Comparison of ENCODE assay signal across 8 cellular contexts in genomic region chr17:38605852-38606645, GRCh38. TPM values are rescaled to one million over a fixed set of nuclear protein-coding genes. Genes with fewer than 3 reads are reported as not detected.
DNase-seq lines count a peak whose midpoint lies in the region; ATAC-seq lines count a peak whose summit lies in the region.

TSS of gene SRCIN1 (minus strand) at chr17:38605952. CDS start at chr17:38605705, 247 bp downstream.

- H3K4me3 Mint-ChIP-seq in stimulated activated memory B cell treated with anti-CD40 and anti-IgM and Interleukin-4, amounts not matched to agents 10 μg/mL and 1 μg/mL and 100 μg/mL, for 72 hours: peak within 1 kb of the TSS; percentile 78

- H3K9me3 Mint-ChIP-seq in stimulated activated memory B cell treated with anti-CD40 and anti-IgM and Interleukin-4, amounts not matched to agents 10 μg/mL and 1 μg/mL and 100 μg/mL, for 72 hours: no peaks in the 10 kb centered on the region

- peaks cover 17% of the 10 kb centered on the region for H3K4me1 Mint-ChIP-seq in stimulated activated memory B cell treated with anti-CD40 and anti-IgM and Interleukin-4, amounts not matched to agents 10 μg/mL and 1 μg/mL and 100 μg/mL, for 72 hours

- H3K36me3 Mint-ChIP-seq in stimulated activated memory B cell treated with anti-CD40 and anti-IgM and Interleukin-4, amounts not matched to agents 10 μg/mL and 1 μg/mL and 100 μg/mL, for 72 hours: no peaks in the 10 kb centered on the region

- no peak within 1 kb of the TSS for H3K27ac Mint-ChIP-seq in stimulated activated memory B cell treated with anti-CD40 and anti-IgM and Interleukin-4, amounts not matched to agents 10 μg/mL and 1 μg/mL and 100 μg/mL, for 72 hours

- peak; percentile 44 for ATAC-seq in stimulated activated memory B cell treated with anti-CD40 and anti-IgM and Interleukin-4, amounts not matched to agents 10 μg/mL and 1 μg/mL and 100 μg/mL, for 72 hours

- H3K27me3 Mint-ChIP-seq in stimulated activated memory B cell treated with anti-CD40 and anti-IgM and Interleukin-4, amounts not matched to agents 10 μg/mL and 1 μg/mL and 100 μg/mL, for 72 hours: peaks cover 91% of the 10 kb centered on the region

- DNase-seq in DMS 273 (lab: John Stamatoyannopoulos, UW; ENCODE audit: unreplicated experiment): peak; percentile 93
- DNase-seq in DMS 273 treated with DMSO at 0.1 percent for 48 hours (lab: John Stamatoyannopoulos, UW): no peak
- peak; percentile 69 for DNase-seq in NCI-H2171 treated with DMSO at 0.1 percent for 48 hours (lab: John Stamatoyannopoulos, UW)
- DNase-seq in activated CD4-positive, alpha-beta T cell treated with anti-CD3 and anti-CD28 coated beads, Interleukin-2, amount 50 U/mL, for 1 hour: peak; percentile 38
- peak; percentile 90 for DNase-seq in ecto neural progenitor cell (ENCODE audit: low spot score)
- no peak for DNase-seq in mesenteric fat pad (ENCODE audit: low spot score)
- no peak for DNase-seq in OCI-M2 (lab: John Stamatoyannopoulos, UW; ENCODE audit: unreplicated experiment)

RNA-seq across cellular contexts. Expression of gene SRCIN1, which starts in this region (rescaled TPM):
- total RNA-seq in mesenteric fat pad: 10.1 TPM

Comparison
In these comparisons a context has a peak if more than half of its experiments do, and no peak if none do; other contexts are left out.
1. DNase-seq: peak in DMS 273 (single experiment), NCI-H2171 treated with DMSO at 0.1 percent for 48 hours (single experiment), activated CD4-positive, alpha-beta T cell treated with anti-CD3 and anti-CD28 coated beads, Interleukin-2, amount 50 U/mL, for 1 hour (single experiment) and ecto neural progenitor cell (single experiment); none in DMS 273 treated with DMSO at 0.1 percent for 48 hours (single experiment), mesenteric fat pad (single experiment) and OCI-M2 (single experiment).